ENCODE assay signal across 21 cellular contexts in genomic region chr6:35377002-35377401, GRCh38. TPM values are rescaled to one million over a fixed set of nuclear protein-coding genes. Genes with fewer than 3 reads are reported as not detected.
A peak's percentile ranks its signal among the peaks of the same experiment; 100 is the strongest.
DNase-seq lines count a peak whose midpoint lies in the region; ATAC-seq and TF ChIP-seq lines count a peak whose summit lies in the region.
"Had no signal": no experiment of that assay in that cellular context is flagged by ENCODE, and none has a peak within 500 bp of the region (broad histone marks: within the 10 kb centered on the region; RNA-seq: fewer than 3 reads in every experiment).

No MANE protein-coding gene starts in this region.

- no peak for TF ChIP-seq CTCF in esophagus muscularis mucosa (IDR thresholded peaks at IDR 0.05)
- TF ChIP-seq CTCF in nephron progenitor cell (IDR thresholded peaks at IDR 0.05): no peak

- peaks cover 39% of the 10 kb centered on the region for H3K36me3 Mint-ChIP-seq in nephron progenitor cell (ENCODE audit: low read depth)
- no peaks in the 10 kb centered on the region for H3K36me3 Mint-ChIP-seq in activated CD4-positive, alpha-beta memory T cell treated with anti-CD3 and anti-CD28 coated beads for 36 hours

- no peak overlapping the region for H3K4me3 Mint-ChIP-seq in nephron progenitor cell
- H3K4me3 Mint-ChIP-seq in activated CD4-positive, alpha-beta memory T cell treated with anti-CD3 and anti-CD28 coated beads for 36 hours: no peak overlapping the region
- H3K4me3 Mint-ChIP-seq: CD4-positive, alpha-beta T cell had no signal

- peak overlapping the region; percentile 72 for H3K27ac Mint-ChIP-seq in nephron progenitor cell
- no peak overlapping the region for H3K27ac Mint-ChIP-seq in activated CD4-positive, alpha-beta memory T cell treated with anti-CD3 and anti-CD28 coated beads for 36 hours
- H3K27ac Mint-ChIP-seq: CD4-positive, alpha-beta T cell; progenitor cell of endocrine pancreas had no signal

- H3K27me3 ChIP-seq in right cardiac atrium (ENCODE audit: control insufficient read depth, insufficient read depth) (no peaks in the 10 kb centered on the region), esophagus muscularis mucosa (no peaks in the 10 kb centered on the region), Karpas-422 (ENCODE audit: low read length) (no peaks in the 10 kb centered on the region)

- H3K4me2 ChIP-seq in Karpas-422 (ENCODE audit: low read depth, low read length, poor library complexity, severe bottlenecking): no peak overlapping the region

- TF ChIP-seq POLR2A in esophagus muscularis mucosa (IDR thresholded peaks at IDR 0.05; ENCODE audit: low read depth): no peak

- H3K79me2 ChIP-seq in Karpas-422 (ENCODE audit: low read length): no peaks in the 10 kb centered on the region

- no peak for TF ChIP-seq EP300 in esophagus muscularis mucosa (IDR thresholded peaks at IDR 0.05)

- H3K9me3 Mint-ChIP-seq in nephron progenitor cell: peaks cover 21% of the 10 kb centered on the region
- H3K9me3 Mint-ChIP-seq in activated CD4-positive, alpha-beta memory T cell treated with anti-CD3 and anti-CD28 coated beads for 36 hours: no peaks in the 10 kb centered on the region
- H3K9me3 Mint-ChIP-seq: CD4-positive, alpha-beta T cell had no signal

- H3K36me3 ChIP-seq in esophagus muscularis mucosa: peaks cover 0 to 4% (median 0%) of the 10 kb centered on the region in 4 donors
- H3K36me3 ChIP-seq in Karpas-422 (ENCODE audit: insufficient read depth, low read length): no peaks in the 10 kb centered on the region

- peaks cover 2% of the 10 kb centered on the region for H3K4me1 ChIP-seq in right cardiac atrium (ENCODE audit: control insufficient read depth, insufficient read depth, low read length)
- H3K4me1 ChIP-seq in esophagus muscularis mucosa: peaks cover 0 to 50% (median 42%) of the 10 kb centered on the region in 4 donors
- no peaks in the 10 kb centered on the region for H3K4me1 ChIP-seq in Karpas-422 (ENCODE audit: low read length)

- peak; percentile 56 to 62 for ATAC-seq in right cardiac atrium
- ATAC-seq: naive thymus-derived CD4-positive, alpha-beta T cell had no signal

- H3K4me1 Mint-ChIP-seq in nephron progenitor cell: peaks cover 25% of the 10 kb centered on the region
- peaks cover 10% of the 10 kb centered on the region for H3K4me1 Mint-ChIP-seq in activated CD4-positive, alpha-beta memory T cell treated with anti-CD3 and anti-CD28 coated beads for 36 hours (ENCODE audit: low read depth)

- POLR2A ChIA-PET in activated CD4-positive, alpha-beta memory T cell treated with anti-CD3 and anti-CD28 coated beads for 36 hours (lab: Charles Lee): interaction anchor here (0.6 kb wide), 1 partner anchor 959 kb away, joined by 3 read pairs; no protein-coding TSS in a partner anchor

- H3K9me3 ChIP-seq in right cardiac atrium (ENCODE audit: control insufficient read depth, low read length) (no peaks in the 10 kb centered on the region), esophagus muscularis mucosa (no peaks in the 10 kb centered on the region), Karpas-422 (ENCODE audit: low read length) (no peaks in the 10 kb centered on the region)

- H3K27me3 Mint-ChIP-seq in nephron progenitor cell (ENCODE audit: low read depth, poor library complexity): peaks cover 4% of the 10 kb centered on the region
- H3K27me3 Mint-ChIP-seq in activated CD4-positive, alpha-beta memory T cell treated with anti-CD3 and anti-CD28 coated beads for 36 hours: no peaks in the 10 kb centered on the region
- H3K27me3 Mint-ChIP-seq: CD4-positive, alpha-beta T cell; naive thymus-derived CD4-positive, alpha-beta T cell; progenitor cell of endocrine pancreas had no signal

- CTCF ChIA-PET in activated CD4-positive, alpha-beta memory T cell treated with anti-CD3 and anti-CD28 coated beads for 36 hours (lab: Charles Lee): interaction anchor here (0.7 kb wide), 1 partner anchor 414 kb away, joined by 3 read pairs; no protein-coding TSS in a partner anchor

- DNase-seq in right cardiac atrium (no peak), cardiac septum (ENCODE audit: low spot score) (no peak), esophagus muscularis mucosa (ENCODE audit: extremely low spot score) (no peak), nephron progenitor cell (no peak), Karpas-422 (no peak), GM19238 (ENCODE audit: insufficient read length, low spot score) (no peak)
- no peak for DNase-seq in activated CD4-positive, alpha-beta memory T cell treated with anti-CD3 and anti-CD28 coated beads for 36 hours
- DNase-seq in stimulated activated CD4-positive, alpha-beta T cell treated with anti-CD3 and anti-CD28 coated beads, Interleukin-4, amount 100 ng/mL, for 1 hour: no peak
- DNase-seq: activated CD4-positive, alpha-beta T cell treated with anti-CD3 and anti-CD28 coated beads, Interleukin-2, amount 50 U/mL, for 1 hour; activated gamma-delta T cell treated with Interleukin-2 at 50 U/mL for 16 hours; amniotic stem cell; CD4-positive, alpha-beta T cell; effector memory CD4-positive, alpha-beta T cell; kidney glomerular epithelial cell; naive thymus-derived CD4-positive, alpha-beta T cell; NCI-H187; NCI-H226; small intestine; stimulated activated CD4-positive, alpha-beta T cell treated with anti-CD3 and anti-CD28 coated beads, Interleukin-4, amount 100 ng/mL, for 24 hours had no signal

- intact Hi-C loops in right cardiac atrium (cut with DNase I): no loop called here
- intact Hi-C loops in cardiac septum (cut with DNase I): no loop called here
- intact Hi-C loops in esophagus muscularis mucosa (cut with DNase I): no loop called here
- intact Hi-C loops in activated CD4-positive, alpha-beta memory T cell treated with anti-CD3 and anti-CD28 coated beads for 36 hours (cut with micrococcal nuclease): no loop called here

- H3K27ac ChIP-seq in right cardiac atrium (ENCODE audit: low read length): no peak overlapping the region
- peak overlapping the region; percentile 25 to 75 (median 60) for H3K27ac ChIP-seq in esophagus muscularis mucosa (replicated peaks in 1 of 4)
- no peak overlapping the region for H3K27ac ChIP-seq in Karpas-422 (ENCODE audit: low read length)
- H3K27ac ChIP-seq: RWPE1 had no signal

- no peak overlapping the region for H2AFZ ChIP-seq in Karpas-422 (ENCODE audit: low read length)

- WGBS in right cardiac atrium: 60% methylated on average over 7 of the region's 7 CpGs
- 40% methylated on average over 7 of the region's 7 CpGs for WGBS in esophagus muscularis mucosa

- H3K4me3 ChIP-seq in right cardiac atrium (ENCODE audit: low read length) (no peak overlapping the region), esophagus muscularis mucosa (peak overlapping the region in 2 of 4 donors; percentile 8 to 10), Karpas-422 (ENCODE audit: low read length) (no peak overlapping the region)

- no peaks in the 10 kb centered on the region for H4K20me1 ChIP-seq in Karpas-422 (ENCODE audit: insufficient read depth, low read depth, low read length)

- no peaks in the 10 kb centered on the region for H3K9me2 ChIP-seq in Karpas-422 (replicated peaks; ENCODE audit: insufficient read depth, low read length)

- no peak overlapping the region for H3K9ac ChIP-seq in Karpas-422 (ENCODE audit: low read length)

RNA-seq across cellular contexts. Expression of gene PPARD, which starts 34.6 kb away (rescaled TPM):
- 10 to 100 TPM; 20.5 to 22.6 (median 21.3) TPM for total RNA-seq in right cardiac atrium
- 21.2 TPM for polyA plus RNA-seq in right cardiac atrium
- 19.0 TPM for total RNA-seq in cardiac septum
- 10 to 100 TPM; 10.8 to 22.4 (median 16.0) TPM for total RNA-seq in esophagus muscularis mucosa
- total RNA-seq in activated CD4-positive, alpha-beta memory T cell treated with anti-CD3 and anti-CD28 coated beads for 36 hours: 10 to 100 TPM; 19.9 to 20.9 TPM
- total RNA-seq in Karpas-422 (2014; rRNA removed; shearing (Covaris generic); ENCODE audit: low replicate concordance): 2.5 and 3.2 TPM in 2 replicates

Comparison
In these comparisons a context has a peak if more than half of its experiments do, and no peak if none do; other contexts are left out.
1. H3K27ac ChIP-seq: peak in esophagus muscularis mucosa (4 of 4); none in right cardiac atrium (single experiment) and Karpas-422 (single experiment).